Comparison of ENCODE assay signal across 8 cellular contexts in genomic region chr1:166910396-166910994, GRCh38. TPM values are rescaled to one million over a fixed set of nuclear protein-coding genes. Genes with fewer than 3 reads are reported as not detected.
DNase-seq lines count a peak whose midpoint lies in the region; ATAC-seq and TF ChIP-seq lines count a peak whose summit lies in the region.

No MANE protein-coding gene starts in this region.

- 0% methylated on average over 1 of the region's 1 CpG for WGBS in liver

- no peak overlapping the region for H3K27ac ChIP-seq in liver (ENCODE audit: low read depth in 1 of 2, low read length in 2 of 2)

- H3K4me3 ChIP-seq in choroid plexus epithelial cell (ENCODE audit: low read depth, low read length) (no peak overlapping the region), liver (ENCODE audit: low read depth in 1 of 3, low read length in 3 of 3) (no peak overlapping the region)

- TF ChIP-seq CTCF in choroid plexus epithelial cell (conservative IDR thresholded peaks at IDR 0.05; ENCODE audit: low read depth, low read length) (peak; percentile 87), liver (IDR thresholded peaks at IDR 0.05; ENCODE audit: low read depth, low read length, missing input control) (peak; percentile 86)

- H3K9me3 ChIP-seq in liver (ENCODE audit: control insufficient read depth in 4 of 4, low read length in 3 of 4) = no peaks in the 10 kb centered on the region

- peak; percentile 96 to 99 for TF ChIP-seq RAD21 in liver (IDR thresholded peaks at IDR 0.05)

- H3K4me1 ChIP-seq in liver (ENCODE audit: control insufficient read depth in 4 of 4, insufficient read depth in 4 of 4, low read length in 3 of 4) = no peaks in the 10 kb centered on the region

- no peaks in the 10 kb centered on the region for H3K36me3 ChIP-seq in liver (ENCODE audit: control insufficient read depth in 4 of 4, insufficient read depth in 3 of 4, low read depth in 1 of 4, low read length in 3 of 4)

- peak; percentile 92 for ATAC-seq in GM19328 (IDR thresholded peaks at IDR 0.05; ENCODE audit: unreplicated experiment)
- ATAC-seq in HG03442 (IDR thresholded peaks at IDR 0.05; ENCODE audit: unreplicated experiment) = peak; percentile 98

- H3K27me3 ChIP-seq in liver (ENCODE audit: control insufficient read depth in 4 of 4, insufficient read depth in 4 of 4, low read length in 3 of 4) = no peaks in the 10 kb centered on the region

- DNase-seq in CD1c-positive myeloid dendritic cell (ENCODE audit: extremely low spot score) = peak; percentile 83
- DNase-seq in NCI-H460 (ENCODE audit: extremely low read depth, low read depth) = peak; percentile 89
- peak; percentile 55 for DNase-seq in activated CD4-positive, alpha-beta T cell treated with anti-CD3 and anti-CD28 coated beads for 24 hours (ENCODE audit: low read depth in 2 of 2)
- peak; percentile 97 for DNase-seq in choroid plexus epithelial cell (ENCODE audit: low read depth)
- peak; percentile 46 for DNase-seq in stimulated activated CD8-positive, alpha-beta memory T cell treated with anti-CD3 and anti-CD28 coated beads, Interleukin-12 subunit alpha, Interleukin-12 subunit beta, amount 100 ng/mL, for 4 hours (ENCODE audit: low read depth)

- H3K9ac ChIP-seq in liver (ENCODE audit: low read depth in 1 of 2, low read length in 2 of 2) = no peak overlapping the region

TF ChIP-seq in liver, 16 proteins besides CTCF, POLR2A, EP300 and RAD21:
- TF ChIP-seq FOXA1 (IDR thresholded peaks at IDR 0.05) = no peak
- peak; percentile 97 to 98 for TF ChIP-seq JUND (IDR thresholded peaks at IDR 0.05)
- TF ChIP-seq, protein P1, sequence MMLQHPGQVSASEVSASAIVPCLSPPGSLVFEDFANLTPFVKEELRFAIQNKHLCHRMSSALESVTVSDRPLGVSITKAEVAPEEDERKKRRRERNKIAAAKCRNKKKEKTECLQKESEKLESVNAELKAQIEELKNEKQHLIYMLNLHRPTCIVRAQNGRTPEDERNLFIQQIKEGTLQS (IDR thresholded peaks at IDR 0.05) = peak; percentile 83
- TF ChIP-seq HNF4A (conservative IDR thresholded peaks at IDR 0.05) = no peak
- TF ChIP-seq FOXA2 (IDR thresholded peaks at IDR 0.05) = no peak
- no peak for TF ChIP-seq GABPA (IDR thresholded peaks at IDR 0.05 in 1 of 2, conservative IDR thresholded peaks at IDR 0.05 in 1 of 2)

RNA-seq across cellular contexts. Expression of gene TADA1, which starts 34.4 kb away (rescaled TPM):
- total RNA-seq in NCI-H460 (2014; rRNA removed; shearing (Covaris generic)) = 26.2 and 27.0 TPM in 2 replicates
- 24.8 and 31.3 TPM in 2 replicates for polyA plus RNA-seq in NCI-H460 (2014; cell fraction: nucleus; rRNA removed)
- 10 to 100 TPM; 12.9 to 17.1 TPM for total RNA-seq in liver
- 10 to 100 TPM in 1 of 2 donors, 1 to 10 TPM in 1; 9.1 to 21.3 TPM for polyA plus RNA-seq in liver

Comparison
In these comparisons a context has a peak if more than half of its experiments do, and no peak if none do; other contexts are left out.
1. DNase-seq: peak in every context shown above with its lines; median percentile 97 in choroid plexus epithelial cell; 89 in NCI-H460; 83 in CD1c-positive myeloid dendritic cell; 55 in activated CD4-positive, alpha-beta T cell treated with anti-CD3 and anti-CD28 coated beads for 24 hours; 46 in stimulated activated CD8-positive, alpha-beta memory T cell treated with anti-CD3 and anti-CD28 coated beads, Interleukin-12 subunit alpha, Interleukin-12 subunit beta, amount 100 ng/mL, for 4 hours.